1 cellular context compared by ENCODE assay signal in the genomic region with DNA sequence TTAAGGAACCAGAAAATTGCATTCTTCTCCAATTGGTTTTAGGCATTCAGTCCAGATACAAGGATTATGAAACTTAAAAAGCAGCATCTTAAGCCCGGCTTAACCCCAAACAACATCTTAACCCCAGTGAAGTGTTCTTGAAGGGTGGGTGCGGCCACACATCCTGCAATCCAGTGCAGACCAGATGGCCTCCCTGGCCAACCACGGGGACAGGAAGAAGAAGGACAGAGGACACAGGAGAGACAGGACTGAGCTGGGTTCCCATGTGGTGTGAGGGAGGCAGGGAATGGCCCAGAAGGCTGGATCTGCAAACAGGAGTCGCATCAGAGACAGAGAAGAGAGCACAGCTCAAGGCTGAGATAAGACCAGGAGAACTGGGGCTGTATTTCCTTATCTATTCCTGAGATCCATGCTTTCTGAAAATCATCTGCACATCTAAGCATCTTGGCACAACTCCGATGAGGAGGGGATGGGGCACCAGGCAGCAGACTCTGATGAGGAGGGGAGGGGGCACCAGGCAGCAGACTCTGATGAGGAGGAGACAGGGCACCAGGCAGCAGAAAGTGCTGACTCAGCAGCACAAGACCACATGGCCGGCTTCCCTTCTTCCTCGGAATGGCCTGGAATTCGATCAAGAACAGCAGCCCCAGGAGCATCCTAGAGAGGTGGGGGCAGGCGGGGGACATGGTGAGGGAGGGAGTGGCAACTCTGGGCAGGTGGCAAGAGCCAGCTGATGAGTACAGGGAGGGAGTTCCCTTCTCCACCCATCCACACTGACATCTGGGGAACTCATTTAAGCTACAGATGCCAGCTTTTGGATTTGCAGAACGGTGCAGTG.
TF ChIP-seq lines count a peak whose summit lies in the region.

No MANE protein-coding gene starts in this region.

TF ChIP-seq in SK-N-SH treated with all-trans-retinoic acid at 6 μM for 48 hours, 23 proteins besides CTCF, POLR2A, EP300 and RAD21 (continued from another document):
- TF ChIP-seq, protein P1, sequence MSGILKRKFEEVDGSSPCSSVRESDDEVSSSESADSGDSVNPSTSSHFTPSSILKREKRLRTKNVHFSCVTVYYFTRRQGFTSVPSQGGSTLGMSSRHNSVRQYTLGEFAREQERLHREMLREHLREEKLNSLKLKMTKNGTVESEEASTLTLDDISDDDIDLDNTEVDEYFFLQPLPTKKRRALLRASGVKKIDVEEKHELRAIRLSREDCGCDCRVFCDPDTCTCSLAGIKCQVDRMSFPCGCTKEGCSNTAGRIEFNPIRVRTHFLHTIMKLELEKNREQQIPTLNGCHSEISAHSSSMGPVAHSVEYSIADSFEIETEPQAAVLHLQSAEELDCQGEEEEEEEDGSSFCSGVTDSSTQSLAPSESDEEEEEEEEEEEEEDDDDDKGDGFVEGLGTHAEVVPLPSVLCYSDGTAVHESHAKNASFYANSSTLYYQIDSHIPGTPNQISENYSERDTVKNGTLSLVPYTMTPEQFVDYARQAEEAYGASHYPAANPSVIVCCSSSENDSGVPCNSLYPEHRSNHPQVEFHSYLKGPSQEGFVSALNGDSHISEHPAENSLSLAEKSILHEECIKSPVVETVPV (CRISPR knock-in tag; IDR thresholded peaks at IDR 0.05), result no peak
- TF ChIP-seq GLIS3 (CRISPR knock-in tag; IDR thresholded peaks at IDR 0.05) (no peak), OSR1 (CRISPR knock-in tag; IDR thresholded peaks at IDR 0.05) (no peak), CREB5 (CRISPR knock-in tag; IDR thresholded peaks at IDR 0.05; ENCODE audit: low read depth) (no peak), ZNF565 (CRISPR knock-in tag; conservative IDR thresholded peaks at IDR 0.05; ENCODE audit: low read depth) (no peak)
TF ChIP-seq in SK-N-SH treated with all-trans-retinoic acid at 6 μM for 48 hours: peak in this region for 0.
